Comparison of ENCODE assay signal across 9 cellular contexts in the genomic region with DNA sequence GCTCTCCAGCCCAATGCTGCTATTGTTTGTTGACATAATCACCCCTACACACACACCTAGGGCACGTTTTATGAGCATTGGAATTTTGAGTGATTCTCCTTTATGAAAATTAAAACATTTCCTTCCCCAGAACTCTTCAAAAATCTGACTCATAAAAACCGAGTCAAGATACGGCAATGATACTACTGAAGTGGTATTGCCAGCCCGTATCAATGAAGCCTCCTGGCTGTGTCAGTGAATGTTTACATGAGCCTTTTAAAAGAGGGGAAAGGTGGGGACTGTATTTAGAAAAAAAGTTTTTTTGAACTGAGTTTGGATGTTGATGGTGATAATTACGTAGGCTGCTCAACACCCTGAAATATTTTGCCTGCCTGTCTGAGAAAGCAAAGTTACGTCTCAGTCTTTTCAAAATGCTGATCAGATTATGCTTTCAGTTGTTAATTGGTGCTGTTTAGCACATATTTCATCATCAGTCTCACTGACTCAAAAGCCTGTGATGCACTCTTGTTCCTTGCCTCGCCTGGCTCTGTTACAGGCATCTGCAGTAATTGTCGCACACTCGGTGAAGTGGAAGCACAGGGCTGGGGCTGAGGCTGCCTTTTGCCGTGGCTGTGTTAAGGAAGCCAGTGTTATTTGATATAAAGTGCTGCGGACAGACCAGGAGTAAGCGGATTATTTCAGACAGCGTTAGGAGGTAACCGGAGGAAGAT.
A peak's percentile ranks its signal among the peaks of the same experiment; 100 is the strongest.
DNase-seq lines count a peak whose midpoint lies in the region; ATAC-seq and TF ChIP-seq lines count a peak whose summit lies in the region.
"Had no signal": no experiment of that assay in that cellular context is flagged by ENCODE, and none has a peak within 500 bp of the region (broad histone marks: within the 10 kb centered on the region; RNA-seq: fewer than 3 reads in every experiment).

No MANE protein-coding gene starts in this region.

- H3K4me3 ChIP-seq in cardiac muscle cell: no peak overlapping the region
- H3K4me3 ChIP-seq in esophagus muscularis mucosa: peak overlapping the region in 1 of 4 donors; percentile 24

- no peak for TF ChIP-seq CTCF in cardiac muscle cell (IDR thresholded peaks at IDR 0.05; ENCODE audit: low read depth, low read length)
- no peak for TF ChIP-seq CTCF in esophagus muscularis mucosa (IDR thresholded peaks at IDR 0.05)

- TF ChIP-seq POLR2A in esophagus muscularis mucosa (IDR thresholded peaks at IDR 0.05; ENCODE audit: low read depth): no peak

- no peaks in the 10 kb centered on the region for H3K36me3 ChIP-seq in cardiac muscle cell
- no peaks in the 10 kb centered on the region for H3K36me3 ChIP-seq in esophagus muscularis mucosa

- no peaks in the 10 kb centered on the region for H3K9me3 ChIP-seq in cardiac muscle cell (ENCODE audit: low read depth)
- H3K9me3 ChIP-seq in esophagus muscularis mucosa: peaks cover 0 to 7% (median 3%) of the 10 kb centered on the region in 4 donors

- H3K4me1 ChIP-seq in cardiac muscle cell (ENCODE audit: low read depth) (peaks cover 18% of the 10 kb centered on the region), esophagus muscularis mucosa (peaks cover 0 to 14% (median 9%) of the 10 kb centered on the region in 4 donors)

- ATAC-seq in HG03095 (IDR thresholded peaks at IDR 0.05; ENCODE audit: unreplicated experiment): no peak
- ATAC-seq: stimulated activated naive CD8-positive, alpha-beta T cell treated with anti-CD3 and anti-CD28 coated beads, Interleukin-15, Interleukin-2, amounts not matched to agents 100 U/mL and 50 U/mL, for 24 hours had no signal

- intact Hi-C loops in esophagus muscularis mucosa (cut with DNase I): no loop called here

- DNase-seq in GM04503 (ENCODE audit: low read depth): peak; percentile 50
- peak; percentile 57 for DNase-seq in SK-N-DZ (ENCODE audit: low spot score)
- peak in 1 of 2 donors; percentile 78 for DNase-seq in cardiac muscle cell (ENCODE audit: low read depth in 1 of 2, low spot score in 1 of 2)
- DNase-seq in retina: peak; percentile 75
- DNase-seq in DMS53 treated with DMSO at 0.1 percent for 48 hours (lab: John Stamatoyannopoulos, UW; ENCODE audit: unreplicated experiment): no peak
- DNase-seq in esophagus muscularis mucosa (ENCODE audit: extremely low spot score): no peak
- no peak for DNase-seq in stimulated activated CD4-positive, alpha-beta T cell treated with anti-CD3 and anti-CD28 coated beads, Interleukin-4, amount 100 ng/mL, for 24 hours
- DNase-seq: stimulated activated naive CD8-positive, alpha-beta T cell treated with anti-CD3 and anti-CD28 coated beads, Interleukin-15, Interleukin-2, amounts not matched to agents 100 U/mL and 50 U/mL, for 24 hours had no signal

- H3K27me3 ChIP-seq in cardiac muscle cell: no peaks in the 10 kb centered on the region
- H3K27me3 ChIP-seq in esophagus muscularis mucosa: no peaks in the 10 kb centered on the region

- no peak for TF ChIP-seq EP300 in esophagus muscularis mucosa (IDR thresholded peaks at IDR 0.05)

- WGBS in esophagus muscularis mucosa: 58% methylated on average over 14 of the region's 14 CpGs

- H3K27ac ChIP-seq in cardiac muscle cell (peak overlapping the region; percentile 45), esophagus muscularis mucosa (replicated peaks in 1 of 4) (peak overlapping the region in 2 of 4 donors; percentile 1 to 25)

Comparison
In these comparisons a context has a peak if more than half of its experiments do, and no peak if none do; other contexts are left out.
1. DNase-seq: peak in GM04503 (single experiment), SK-N-DZ (single experiment) and retina (single experiment); none in DMS53 treated with DMSO at 0.1 percent for 48 hours (single experiment), esophagus muscularis mucosa (single experiment) and stimulated activated CD4-positive, alpha-beta T cell treated with anti-CD3 and anti-CD28 coated beads, Interleukin-4, amount 100 ng/mL, for 24 hours (single experiment).